Comparison of ENCODE assay signal across 9 cellular contexts in the genomic region with DNA sequence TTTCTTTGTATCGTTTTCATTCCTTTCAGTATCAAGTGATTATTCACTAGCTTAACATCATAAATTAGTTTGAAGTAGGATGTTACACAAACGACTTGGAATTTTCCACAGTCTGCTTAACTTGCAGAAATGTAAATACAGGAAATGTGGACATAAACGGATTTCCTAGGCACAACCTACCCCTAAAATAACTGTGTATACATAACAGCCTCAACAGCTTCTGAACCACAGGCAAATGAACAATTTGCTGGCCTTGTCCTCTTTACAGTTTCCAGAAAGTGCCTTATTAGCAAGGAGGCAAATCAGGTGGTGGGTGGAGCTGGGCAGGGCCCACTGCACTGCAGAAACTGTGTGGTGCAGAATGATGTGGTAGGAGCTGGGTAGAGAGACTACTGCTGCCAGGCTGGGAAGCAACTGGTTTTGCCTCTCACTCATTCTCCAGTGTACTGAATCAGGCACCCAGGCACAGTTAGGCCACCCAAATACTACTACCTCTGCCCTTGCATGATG. TPM values are rescaled to one million over a fixed set of nuclear protein-coding genes. Genes with fewer than 3 reads are reported as not detected.
A peak's percentile ranks its signal among the peaks of the same experiment; 100 is the strongest.
DNase-seq lines count a peak whose midpoint lies in the region; ATAC-seq, FAIRE-seq and TF ChIP-seq lines count a peak whose summit lies in the region.
"Had no signal": no experiment of that assay in that cellular context is flagged by ENCODE, and none has a peak within 500 bp of the region (broad histone marks: within the 10 kb centered on the region; RNA-seq: fewer than 3 reads in every experiment).

No MANE protein-coding gene starts in this region.

- peaks cover 7% of the 10 kb centered on the region for H3K4me1 Mint-ChIP-seq in astrocyte (ENCODE audit: low read depth, unreplicated experiment)

- H3K27me3 Mint-ChIP-seq in astrocyte (ENCODE audit: low read depth, unreplicated experiment), result no peaks in the 10 kb centered on the region

- H3K36me3 Mint-ChIP-seq in astrocyte (ENCODE audit: low read depth, unreplicated experiment), result no peaks in the 10 kb centered on the region

- peak; percentile 96 for ATAC-seq in GM21447 (IDR thresholded peaks at IDR 0.05; ENCODE audit: unreplicated experiment)
- ATAC-seq: K562 had no signal

- H4K20me1 ChIP-seq in astrocyte (ENCODE audit: insufficient read depth, low read length), result no peaks in the 10 kb centered on the region

- H3K9me3 ChIP-seq in astrocyte (ENCODE audit: insufficient read depth, low read depth, low read length) (no peaks in the 10 kb centered on the region), mucosa of rectum (ENCODE audit: control insufficient read depth in 2 of 2, low read length in 2 of 2) (no peaks in the 10 kb centered on the region)
- no peaks in the 10 kb centered on the region for H3K9me3 ChIP-seq in effector memory CD4-positive, alpha-beta T cell (ENCODE audit: control insufficient read depth, low read length)

- no peak overlapping the region for H3K4me3 Mint-ChIP-seq in astrocyte (ENCODE audit: unreplicated experiment)

- peak overlapping the region; percentile 45 for H2AFZ ChIP-seq in astrocyte (ENCODE audit: low read depth, low read length)

- H3K79me2 ChIP-seq in astrocyte (ENCODE audit: insufficient read depth, low read length), result peaks cover 11% of the 10 kb centered on the region

- DNase-seq in DMS53 treated with DMSO at 0.1 percent for 48 hours (lab: John Stamatoyannopoulos, UW; ENCODE audit: unreplicated experiment) (peak; percentile 68), HS-5 (ENCODE audit: low read depth) (peak; percentile 73), astrocyte (ENCODE audit: low read depth) (peak; percentile 90), frontal cortex (ENCODE audit: low spot score in 2 of 2) (no peak), T-helper 1 cell (no peak)
- no peak for DNase-seq in effector memory CD4-positive, alpha-beta T cell

- H3K4me1 ChIP-seq in astrocyte (ENCODE audit: insufficient read depth, low read length), result peaks cover 17% of the 10 kb centered on the region
- H3K4me1 ChIP-seq in mucosa of rectum (ENCODE audit: control insufficient read depth in 2 of 2, insufficient read depth in 2 of 2, low read length in 2 of 2), result peaks cover 4 to 6% of the 10 kb centered on the region in 2 donors
- no peaks in the 10 kb centered on the region for H3K4me1 ChIP-seq in effector memory CD4-positive, alpha-beta T cell (ENCODE audit: control insufficient read depth, insufficient read depth, low read length, poor library complexity, severe bottlenecking)

- no peak overlapping the region for H3K4me3 ChIP-seq in astrocyte (ENCODE audit: insufficient read depth, low read depth, low read length)
- no peak overlapping the region for H3K4me3 ChIP-seq in mucosa of rectum (ENCODE audit: low read length in 2 of 2)
- no peak overlapping the region for H3K4me3 ChIP-seq in effector memory CD4-positive, alpha-beta T cell (ENCODE audit: insufficient read depth, low read depth, low read length, poor library complexity, severe bottlenecking)
- H3K4me3 ChIP-seq: K562 had no signal

- H3K9ac ChIP-seq in astrocyte (ENCODE audit: low read length) (peak overlapping the region; percentile 23), mucosa of rectum (ENCODE audit: low read depth in 1 of 2, low read length in 2 of 2) (peak overlapping the region in 1 of 2 donors; percentile 47)

- H3K4me2 ChIP-seq in astrocyte (ENCODE audit: low read length), result peak overlapping the region; percentile 77

- no peaks in the 10 kb centered on the region for H3K36me3 ChIP-seq in astrocyte (ENCODE audit: insufficient read depth, low read length)
- H3K36me3 ChIP-seq in mucosa of rectum (ENCODE audit: control insufficient read depth in 2 of 2, insufficient read depth in 2 of 2, low read length in 2 of 2), result no peaks in the 10 kb centered on the region
- no peaks in the 10 kb centered on the region for H3K36me3 ChIP-seq in effector memory CD4-positive, alpha-beta T cell (ENCODE audit: control insufficient read depth, insufficient read depth, low read length)

- FAIRE-seq in astrocyte (lab: Jason Lieb, UNC) (peak; percentile 70), frontal cortex (lab: Jason Lieb, UNC) (no peak)
- FAIRE-seq: K562 had no signal

- H3K9me3 Mint-ChIP-seq in astrocyte (ENCODE audit: unreplicated experiment), result no peaks in the 10 kb centered on the region

- TF ChIP-seq CTCF in astrocyte (IDR thresholded peaks at IDR 0.05; ENCODE audit: insufficient read depth, low read depth, low read length), result no peak

- H3K27me3 ChIP-seq in astrocyte (ENCODE audit: insufficient read depth, low read length) (no peaks in the 10 kb centered on the region), mucosa of rectum (ENCODE audit: control insufficient read depth in 2 of 2, insufficient read depth in 2 of 2, low read length in 2 of 2) (no peaks in the 10 kb centered on the region)
- H3K27me3 ChIP-seq in effector memory CD4-positive, alpha-beta T cell (replicated peaks; ENCODE audit: control insufficient read depth, insufficient read depth, low read length, poor library complexity, severe bottlenecking), result no peaks in the 10 kb centered on the region

- no peak overlapping the region for H3K27ac Mint-ChIP-seq in astrocyte (ENCODE audit: unreplicated experiment)

- H3K27ac ChIP-seq in astrocyte (ENCODE audit: low read depth, low read length) (peak overlapping the region; percentile 54), mucosa of rectum (ENCODE audit: low read depth in 2 of 2, low read length in 2 of 2) (peak overlapping the region; percentile 57 to 79)
- H3K27ac ChIP-seq in effector memory CD4-positive, alpha-beta T cell (ENCODE audit: insufficient read depth, low read length, poor library complexity, severe bottlenecking), result no peak overlapping the region

RNA-seq across cellular contexts. Expression of a gene that starts 14.1 kb away (rescaled TPM):
- total RNA-seq in astrocyte, result 18.0 and 20.4 TPM in 2 replicates
- 0.82 TPM for total RNA-seq in frontal cortex

Comparison
In these comparisons a context has a peak if more than half of its experiments do, and no peak if none do; other contexts are left out.
1. DNase-seq: peak in DMS53 treated with DMSO at 0.1 percent for 48 hours (single experiment), HS-5 (single experiment) and astrocyte (single experiment); none in frontal cortex (0 of 2), effector memory CD4-positive, alpha-beta T cell (0 of 3) and T-helper 1 cell (0 of 5).
2. RNA of a gene that starts 14.1 kb away (total RNA-seq): 18.0 to 20.4 TPM in astrocyte; 0.82 TPM in frontal cortex (single experiment); every median in the first group is over 10 times any median in the second.